In the genomic region with DNA sequence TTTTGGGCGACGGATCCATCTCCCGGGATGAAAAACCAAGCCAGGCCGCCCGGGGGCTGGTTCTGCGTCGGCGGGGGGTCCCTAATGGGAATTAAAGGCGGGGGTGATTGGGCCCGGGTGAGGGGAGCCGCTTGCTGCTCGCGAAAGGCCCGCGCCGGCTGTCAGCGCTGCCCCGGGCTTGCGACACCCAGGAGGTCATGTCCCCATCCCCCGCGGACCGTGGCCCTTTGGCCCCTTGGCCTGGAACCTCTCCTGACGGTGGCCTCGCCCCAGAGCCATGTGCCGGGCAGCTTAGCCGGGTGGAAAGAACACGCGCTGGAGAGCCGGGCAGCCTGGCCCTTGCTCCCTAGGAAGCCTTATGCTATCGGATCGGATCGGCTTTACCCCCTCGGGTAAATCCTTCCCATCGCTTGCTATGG, we compare ENCODE assay signal across 8 cellular contexts. TPM values are rescaled to one million over a fixed set of nuclear protein-coding genes. Genes with fewer than 3 reads are reported as not detected.
DNase-seq lines count a peak whose midpoint lies in the region; ATAC-seq and TF ChIP-seq lines count a peak whose summit lies in the region.
"Not testable (repeated sequence)": the region's sequence is repeated elsewhere in the genome, so short reads cannot be mapped to it uniquely, and the experiment has no call there.

No MANE protein-coding gene starts in this region.

- DNase-seq in CD4-positive, alpha-beta memory T cell; omental fat pad (ENCODE audit: low spot score): not testable (repeated sequence)
- peak; percentile 5 for DNase-seq in activated T-cell treated with anti-CD3 and anti-CD28 coated beads for 48 hours (ENCODE audit: low read depth)

- not testable (repeated sequence) for TF ChIP-seq CTCF in HEK293 (tag by site-specific recombination; IDR thresholded peaks at IDR 0.05); OCI-LY1 (IDR thresholded peaks at IDR 0.05; ENCODE audit: low read length); omental fat pad (IDR thresholded peaks at IDR 0.05)

- H3K27ac ChIP-seq in CD4-positive, alpha-beta memory T cell (ENCODE audit: low read depth, low read length), result peak overlapping the region; percentile 56
- H3K27ac ChIP-seq in HEK293 (ENCODE audit: extremely low read depth, low read depth, low read length), result peak overlapping the region; percentile 93
- peak overlapping the region; percentile 57 for H3K27ac ChIP-seq in OCI-LY1 (ENCODE audit: low read depth, low read length, poor library complexity, severe bottlenecking)
- H3K27ac ChIP-seq in iPS-18a (ENCODE audit: low read length), result not testable (repeated sequence)
- H3K27ac ChIP-seq in stomach smooth muscle (ENCODE audit: low read length), result peak overlapping the region; percentile 69

- H3K4me3 ChIP-seq in CD4-positive, alpha-beta memory T cell (ENCODE audit: low read length in 2 of 2), result peak overlapping the region in 1 of 2 donors; percentile 59
- peak overlapping the region; percentile 50 for H3K4me3 ChIP-seq in HEK293 (ENCODE audit: low read depth, low read length)
- H3K4me3 ChIP-seq in OCI-LY1 (ENCODE audit: low read depth, low read length, poor library complexity, severe bottlenecking), result peak overlapping the region; percentile 69
- H3K4me3 ChIP-seq in iPS-18a (ENCODE audit: low read length), result peak overlapping the region; percentile 65
- H3K4me3 ChIP-seq in stomach smooth muscle (ENCODE audit: low read length in 2 of 2), result peak overlapping the region; percentile 54 to 71

- not testable (repeated sequence) for H3K36me3 ChIP-seq in CD4-positive, alpha-beta memory T cell (ENCODE audit: insufficient read depth, low read length); HEK293 (ENCODE audit: control insufficient read depth in 2 of 2, insufficient read depth in 1 of 2, low read length in 2 of 2); OCI-LY1 (ENCODE audit: insufficient read depth, low read length); iPS-18a (ENCODE audit: control insufficient read depth, low read depth, low read length); stomach smooth muscle (ENCODE audit: control insufficient read depth in 2 of 2, insufficient read depth in 2 of 2, low read length in 2 of 2)

- intact Hi-C loops in CD4-positive, alpha-beta memory T cell (cut with micrococcal nuclease); dendritic cell treated with granulocyte-macrophage colony-stimulating factor and Interleukin-4, amounts not matched to agents 40 ng/mL and 50 ng/mL, for 4 days (cut with micrococcal nuclease): not testable (repeated sequence)

- H2AFZ ChIP-seq in OCI-LY1 (ENCODE audit: low read length), result not testable (repeated sequence)

- POLR2A ChIA-PET in CD4-positive, alpha-beta memory T cell (lab: Charles Lee; ENCODE audit: partially characterized antibody); HEK293 (lab: Yijun Ruan, JAX): not testable (repeated sequence)

- CTCF ChIA-PET in CD4-positive, alpha-beta memory T cell (lab: Charles Lee; ENCODE audit: partially characterized antibody); HEK293 (lab: Yijun Ruan, JAX): not testable (repeated sequence)

- H3K4me3 Mint-ChIP-seq in CD4-positive, alpha-beta memory T cell, result peak overlapping the region; percentile 88 to 95 (median 92)
- peak overlapping the region; percentile 85 for H3K4me3 Mint-ChIP-seq in dendritic cell treated with granulocyte-macrophage colony-stimulating factor and Interleukin-4, amounts not matched to agents 40 ng/mL and 50 ng/mL, for 4 days

- not testable (repeated sequence) for H3K27me3 ChIP-seq in CD4-positive, alpha-beta memory T cell (ENCODE audit: insufficient read depth, low read length); OCI-LY1 (ENCODE audit: insufficient read depth, low read length); iPS-18a (ENCODE audit: control insufficient read depth, insufficient read depth, low read length); stomach smooth muscle (ENCODE audit: control insufficient read depth in 1 of 2, insufficient read depth in 2 of 2, low read length in 2 of 2)

- not testable (repeated sequence) for H3K9me3 Mint-ChIP-seq in CD4-positive, alpha-beta memory T cell; dendritic cell treated with granulocyte-macrophage colony-stimulating factor and Interleukin-4, amounts not matched to agents 40 ng/mL and 50 ng/mL, for 4 days

- not testable (repeated sequence) for H3K79me2 ChIP-seq in OCI-LY1 (ENCODE audit: insufficient read depth, low read length)

- not testable (repeated sequence) for H3K36me3 Mint-ChIP-seq in CD4-positive, alpha-beta memory T cell; dendritic cell treated with granulocyte-macrophage colony-stimulating factor and Interleukin-4, amounts not matched to agents 40 ng/mL and 50 ng/mL, for 4 days (ENCODE audit: low read depth)

- not testable (repeated sequence) for H3K4me1 ChIP-seq in CD4-positive, alpha-beta memory T cell (ENCODE audit: insufficient read depth, low read length); HEK293 (ENCODE audit: control insufficient read depth, insufficient read depth, low read length); OCI-LY1 (ENCODE audit: insufficient read depth, low read length, severe bottlenecking); iPS-18a (ENCODE audit: control insufficient read depth, low read depth, low read length); stomach smooth muscle (ENCODE audit: control insufficient read depth, insufficient read depth, low read length)

- peak overlapping the region; percentile 69 for H3K4me2 ChIP-seq in OCI-LY1 (ENCODE audit: low read length)

- not testable (repeated sequence) for H4K20me1 ChIP-seq in OCI-LY1 (ENCODE audit: insufficient read depth, low read length)

- H3K9ac ChIP-seq in OCI-LY1 (ENCODE audit: low read length), result peak overlapping the region; percentile 68; the same call in 1 of the 2 replicates
- peak overlapping the region; percentile 42 for H3K9ac ChIP-seq in iPS-18a (ENCODE audit: low read length)
- H3K9ac ChIP-seq in stomach smooth muscle (ENCODE audit: low read length in 2 of 2), result peak overlapping the region; percentile 61 to 80

- H3K27ac Mint-ChIP-seq in CD4-positive, alpha-beta memory T cell, result peak overlapping the region; percentile 92 to 97 (median 94)
- peak overlapping the region; percentile 99 for H3K27ac Mint-ChIP-seq in dendritic cell treated with granulocyte-macrophage colony-stimulating factor and Interleukin-4, amounts not matched to agents 40 ng/mL and 50 ng/mL, for 4 days

- not testable (repeated sequence) for H3K27me3 Mint-ChIP-seq in CD4-positive, alpha-beta memory T cell; dendritic cell treated with granulocyte-macrophage colony-stimulating factor and Interleukin-4, amounts not matched to agents 40 ng/mL and 50 ng/mL, for 4 days

- not testable (repeated sequence) for H3F3A ChIP-seq in OCI-LY1 (ENCODE audit: insufficient read depth, low read length)

- peak; percentile 32 for ATAC-seq in omental fat pad (ENCODE audit: low FRiP score)

- not testable (repeated sequence) for H3K9me3 ChIP-seq in CD4-positive, alpha-beta memory T cell (ENCODE audit: control insufficient read depth in 1 of 2, low read length in 2 of 2); HEK293 (ENCODE audit: control insufficient read depth, insufficient read depth, low read depth, low read length); OCI-LY1 (ENCODE audit: low read length); iPS-18a (ENCODE audit: control insufficient read depth, low read depth, low read length); stomach smooth muscle (ENCODE audit: control insufficient read depth in 2 of 2, low read length in 2 of 2)

- not testable (repeated sequence) for H3K9me2 ChIP-seq in OCI-LY1 (ENCODE audit: low read depth, low read length)

- not testable (repeated sequence) for H3K4me1 Mint-ChIP-seq in CD4-positive, alpha-beta memory T cell; dendritic cell treated with granulocyte-macrophage colony-stimulating factor and Interleukin-4, amounts not matched to agents 40 ng/mL and 50 ng/mL, for 4 days (ENCODE audit: low read depth)

TF ChIP-seq in HEK293, 187 proteins besides CTCF, POLR2A, EP300 and RAD21:
- TF ChIP-seq GLIS1 (tag by site-specific recombination; IDR thresholded peaks at IDR 0.05), result peak; percentile 60

RNA-seq across cellular contexts. Expression of gene PLGLB1, which starts 55.4 kb away (rescaled TPM):
- 10 to 100 TPM; 11.7 to 17.8 TPM for total RNA-seq in CD4-positive, alpha-beta memory T cell
- polyA plus RNA-seq in CD4-positive, alpha-beta memory T cell, result 1 to 10 TPM in 1 of 2 donors, under 1 TPM in 1; 0.79 to 2.2 TPM
- 1 to 10 TPM in 2 of 4 donors, under 1 TPM in 1, not detected in 1; 0.84 to 8.0 (median 4.5) TPM for total RNA-seq in omental fat pad
